In genomic region chr12:122225683-122226365, GRCh38 we compare ENCODE assay signal across 8 cellular contexts. TPM values are rescaled to one million over a fixed set of nuclear protein-coding genes. Genes with fewer than 3 reads are reported as not detected.
DNase-seq lines count a peak whose midpoint lies in the region; ATAC-seq, FAIRE-seq and TF ChIP-seq lines count a peak whose summit lies in the region.

DIABLO (minus strand) TSS chr12:122226052; CDS start chr12:122226014, 38 bp downstream.

- peak within 1 kb of the TSS; percentile 88 for H3K4ac ChIP-seq in IMR-90 (ENCODE audit: low read depth, low read length)

- TF ChIP-seq CTCF in IMR-90 (conservative IDR thresholded peaks at IDR 0.05; ENCODE audit: low read depth, low read length) (no peak), endothelial cell of umbilical vein (IDR thresholded peaks at IDR 0.05; ENCODE audit: extremely low read depth in 1 of 2, insufficient read depth in 1 of 2, low read depth in 1 of 2, low read length in 2 of 2) (no peak)

- H3K27me3 ChIP-seq in IMR-90 (ENCODE audit: control insufficient read depth, insufficient read depth, low read length) (no peaks in the 10 kb centered on the region), endothelial cell of umbilical vein (ENCODE audit: control insufficient read depth in 2 of 2, insufficient read depth in 2 of 2, low read length in 2 of 2) (no peaks in the 10 kb centered on the region)

- no TSS peak for BruUV-seq in IMR-90 (replicated peaks; lab: Mats Ljungman, UMichigan)
- no TSS peak for BruUV-seq in endothelial cell of umbilical vein (replicated peaks; lab: Mats Ljungman, UMichigan)

- peak within 1 kb of the TSS; percentile 82; the same call in 1 of the 2 replicates for H3K23ac ChIP-seq in IMR-90 (ENCODE audit: low read depth, low read length)

- 2% methylated on average over 28 of the region's 74 CpGs; no CpG with 5 or more reads in 1 of the 2 experiments for WGBS in IMR-90 (ENCODE audit: extremely low coverage in 2 of 2, insufficient read length in 1 of 2), 2 experiments

- CTCF ChIA-PET in IMR-90 (lab: Yijun Ruan, JAX) (interaction anchor here (0.6 kb wide), 2 partner anchors 16 to 79 kb away, joined by 4 read pairs; no protein-coding TSS in a partner anchor), endothelial cell of umbilical vein (lab: Charles Lee) (interaction anchor here (0.7 kb wide), 2 partner anchors 38 to 136 kb away, joined by 3 read pairs; no protein-coding TSS in a partner anchor)

- H3K36me3 ChIP-seq in IMR-90 (ENCODE audit: control insufficient read depth, insufficient read depth, low read length) = peaks cover 20% of the 10 kb centered on the region
- H3K36me3 ChIP-seq in endothelial cell of umbilical vein (ENCODE audit: control insufficient read depth in 2 of 2, extremely low read depth in 1 of 2, insufficient read depth in 2 of 2, low read length in 2 of 2) = peaks cover 6 to 14% of the 10 kb centered on the region in 2 experiments

- peak within 1 kb of the TSS; percentile 70 for H3K56ac ChIP-seq in IMR-90 (ENCODE audit: extremely low read depth, insufficient read depth, low read length)

- peaks cover 11% of the 10 kb centered on the region for H4K20me1 ChIP-seq in IMR-90 (ENCODE audit: insufficient read depth, low read length)
- no peaks in the 10 kb centered on the region for H4K20me1 ChIP-seq in endothelial cell of umbilical vein (replicated peaks; ENCODE audit: control insufficient read depth, extremely low read depth, insufficient read depth, low read length)

- peaks cover 23 to 31% of the 10 kb centered on the region in 2 experiments for H3K79me1 ChIP-seq in IMR-90 (ENCODE audit: low read depth in 1 of 2, low read length in 2 of 2)

- TF ChIP-seq POLR2A in IMR-90 (IDR thresholded peaks at IDR 0.05; ENCODE audit: low read depth, low read length) (peak; percentile 96), endothelial cell of umbilical vein (IDR thresholded peaks at IDR 0.05; ENCODE audit: low read depth, low read length) (peak; percentile 85)

- H3K18ac ChIP-seq in IMR-90 (ENCODE audit: low read depth, low read length) = peak within 1 kb of the TSS; percentile 54; the same call in 1 of the 2 replicates

- ATAC-seq in GM21528 (IDR thresholded peaks at IDR 0.05; ENCODE audit: low FRiP score, unreplicated experiment) (peak; percentile 91), IMR-90 (ENCODE audit: low read depth) (peak; percentile 98)

- H3K4me1 ChIP-seq in IMR-90 (ENCODE audit: control insufficient read depth, insufficient read depth, low read length) = peaks cover 10% of the 10 kb centered on the region
- peaks cover 10% of the 10 kb centered on the region for H3K4me1 ChIP-seq in endothelial cell of umbilical vein (ENCODE audit: control insufficient read depth, extremely low read depth, insufficient read depth, low read length)

- TF ChIP-seq RAD21 in IMR-90 (IDR thresholded peaks at IDR 0.05; ENCODE audit: low read length) = no peak

- POLR2A ChIA-PET in IMR-90 (lab: Charles Lee; ENCODE audit: unreplicated experiment) (no interaction called here), endothelial cell of umbilical vein (lab: Charles Lee) (interaction anchor here (0.6 kb wide), 1 partner anchor 424 kb away, joined by 4 read pairs; no protein-coding TSS in a partner anchor)

- peak within 1 kb of the TSS; percentile 96 for H3K27ac ChIP-seq in IMR-90 (ENCODE audit: insufficient read depth, low read length)
- peak within 1 kb of the TSS; percentile 90 for H3K27ac ChIP-seq in endothelial cell of umbilical vein (ENCODE audit: insufficient read depth, low read depth, low read length)

- H3K14ac ChIP-seq in IMR-90 (replicated peaks; ENCODE audit: low read depth, low read length) = peak within 1 kb of the TSS; percentile 76; the same call in 1 of the 2 replicates

- peak within 1 kb of the TSS; percentile 83 for H2AK5ac ChIP-seq in IMR-90 (ENCODE audit: low read depth, low read length)

- H2BK20ac ChIP-seq in IMR-90 (ENCODE audit: low read depth, low read length) = no peak within 1 kb of the TSS

- peak; percentile 99 for DNase-seq in DMS 273 (lab: John Stamatoyannopoulos, UW; ENCODE audit: unreplicated experiment)
- DNase-seq in IMR-90 = peak; percentile 99
- DNase-seq in OCI-M1 (lab: John Stamatoyannopoulos, UW) = peak; percentile 100
- DNase-seq in activated T-cell treated with anti-CD3 and anti-CD28 coated beads for 24 hours (ENCODE audit: low read depth) = peak; percentile 100
- peak; percentile 100 for DNase-seq in endothelial cell of umbilical vein (ENCODE audit: low read depth, low spot score)
- DNase-seq in middle frontal gyrus (ENCODE audit: extremely low spot score, low spot score) = peak; percentile 100
- DNase-seq in stimulated activated CD8-positive, alpha-beta memory T cell treated with anti-CD3 and anti-CD28 coated beads, Interleukin-2, amount 100 ng/mL, for 48 hours (ENCODE audit: low read depth in 2 of 2) = peak; percentile 99 to 100

- peaks cover 34% of the 10 kb centered on the region for H3K79me2 ChIP-seq in endothelial cell of umbilical vein (ENCODE audit: control insufficient read depth, insufficient read depth, low read length)

- peak within 1 kb of the TSS; percentile 82 for H3K4me3 ChIP-seq in IMR-90 (ENCODE audit: insufficient read depth, low read depth, low read length)
- peak within 1 kb of the TSS; percentile 71 to 100 (median 80) for H3K4me3 ChIP-seq in endothelial cell of umbilical vein (replicated peaks in 1 of 3; ENCODE audit: insufficient read depth in 1 of 3, low read depth in 1 of 3, low read length in 3 of 3)

- H2AK9ac ChIP-seq in IMR-90 (replicated peaks; ENCODE audit: low read depth, low read length, poor library complexity) = peak within 1 kb of the TSS; percentile 84

- peak; percentile 99 for FAIRE-seq in endothelial cell of umbilical vein (lab: Jason Lieb, UNC)

- no peak within 1 kb of the TSS; the same call in 1 of the 2 replicates for H2BK120ac ChIP-seq in IMR-90 (ENCODE audit: low read depth, low read length)

- H2AFZ ChIP-seq in IMR-90 (replicated peaks; ENCODE audit: low read length, poor library complexity) (peak within 1 kb of the TSS; percentile 91), endothelial cell of umbilical vein (ENCODE audit: low read depth, low read length) (peak within 1 kb of the TSS; percentile 95)

- H4K5ac ChIP-seq in IMR-90 (ENCODE audit: low read depth, low read length) = peak within 1 kb of the TSS; percentile 85

- H2BK15ac ChIP-seq in IMR-90 (ENCODE audit: low read depth, low read length) = no peak within 1 kb of the TSS

- peak within 1 kb of the TSS; percentile 81 for H4K91ac ChIP-seq in IMR-90 (ENCODE audit: insufficient read depth, low read depth, low read length)

- peak within 1 kb of the TSS; percentile 72 to 97 for H4K8ac ChIP-seq in IMR-90 (ENCODE audit: low read depth in 2 of 2, low read length in 2 of 2)

- H3K9ac ChIP-seq in IMR-90 (ENCODE audit: low read depth, low read length) (peak within 1 kb of the TSS; percentile 92), endothelial cell of umbilical vein (replicated peaks; ENCODE audit: extremely low read depth, insufficient read depth, low read length) (peak within 1 kb of the TSS; percentile 93)

- intact Hi-C loops in IMR-90 (cut with micrococcal nuclease) (loop anchor here (1.0 kb wide), 1 partner anchor 95 kb away; no protein-coding TSS in a partner anchor), endothelial cell of umbilical vein (cut with micrococcal nuclease) (loop anchor here (1.0 to 5.0 kb wide), 2 partner anchors 40 to 526 kb away; partner anchors contain the start of genes DENR and VPS33A)

- peaks cover 11% of the 10 kb centered on the region; the same call in 1 of the 2 replicates for H3K9me1 ChIP-seq in IMR-90 (ENCODE audit: insufficient read depth, low read length)
- no peaks in the 10 kb centered on the region for H3K9me1 ChIP-seq in endothelial cell of umbilical vein (replicated peaks; ENCODE audit: control insufficient read depth, extremely low read depth, insufficient read depth, low read length)

- H3K9me3 ChIP-seq in IMR-90 (ENCODE audit: control insufficient read depth, insufficient read depth, low read length) (no peaks in the 10 kb centered on the region), endothelial cell of umbilical vein (replicated peaks; ENCODE audit: control insufficient read depth, insufficient read depth, low read length) (no peaks in the 10 kb centered on the region)

- H2BK5ac ChIP-seq in IMR-90 (ENCODE audit: low read depth, low read length, poor library complexity, severe bottlenecking) = peak within 1 kb of the TSS; percentile 90

- dilution Hi-C loops in IMR-90 (cut with HindIII; ENCODE audit: low sequenced_read_pairs, unreplicated experiment) = no loop called here
- dilution Hi-C loops in endothelial cell of umbilical vein (cut with MboI; ENCODE audit: extremely low pct_ligation_motif_present, low sequenced_read_pairs) = no loop called here

- in situ Hi-C loops in IMR-90 (cut with MboI; ENCODE audit: low sequenced_read_pairs) = no loop called here

- H3K4me2 ChIP-seq in IMR-90 (ENCODE audit: low read depth, low read length) (peak within 1 kb of the TSS; percentile 79), endothelial cell of umbilical vein (ENCODE audit: insufficient read depth, low read length) (peak within 1 kb of the TSS; percentile 68)

TF ChIP-seq in IMR-90, 13 proteins besides CTCF, POLR2A, EP300 and RAD21 (continues in another document):
- TF ChIP-seq BHLHE40 (IDR thresholded peaks at IDR 0.05; ENCODE audit: low read depth, low read length) (0 out of 2 replicates have a peak, but pooled peaks have one; percentile 9), RFX5 (IDR thresholded peaks at IDR 0.05; ENCODE audit: low read depth, low read length) (no peak)

TF ChIP-seq in endothelial cell of umbilical vein, 7 proteins besides CTCF, POLR2A, EP300 and RAD21:
- TF ChIP-seq POLR2AphosphoS5 (IDR thresholded peaks at IDR 0.05; ENCODE audit: insufficient read depth, low read depth, low read length) = peak; percentile 88
- TF ChIP-seq MAX (IDR thresholded peaks at IDR 0.05; ENCODE audit: insufficient read depth, insufficient read length) = no peak

RNA-seq across cellular contexts. Expression of gene DIABLO, which starts in this region (rescaled TPM):
- 102 and 104 TPM in 2 replicates for total RNA-seq in IMR-90 (2012; rRNA removed)
- polyA plus RNA-seq in IMR-90 (2012; rRNA removed) = 67.0 and 69.7 TPM in 2 replicates
- 54.3 and 66.2 TPM in 2 replicates for polyA plus RNA-seq in IMR-90 (2012; cell fraction: cytosol; rRNA removed)
- 43.2 and 64.8 TPM in 2 replicates for polyA plus RNA-seq in IMR-90 (2012; cell fraction: nucleus; rRNA removed; ENCODE audit: low replicate concordance)
- 48.4 and 49.9 TPM in 2 replicates for total RNA-seq in endothelial cell of umbilical vein
- polyA plus RNA-seq in endothelial cell of umbilical vein = 52.5 and 55.4 TPM in 2 replicates
- 61.4 and 63.7 TPM in 2 replicates for polyA plus RNA-seq in endothelial cell of umbilical vein (2011; cell fraction: cytosol; rRNA removed)
- 46.9 and 53.6 TPM in 2 replicates for polyA plus RNA-seq in endothelial cell of umbilical vein (2011; cell fraction: nucleus; rRNA removed)
- polyA plus RNA-seq in endothelial cell of umbilical vein (2012) = 61.5 and 66.8 TPM in 2 replicates
- polyA minus RNA-seq in endothelial cell of umbilical vein = 38.9 and 42.3 TPM in 2 replicates
- polyA minus RNA-seq in endothelial cell of umbilical vein (2011; cell fraction: cytosol; rRNA and poly(A)+ RNA removed) = 17.0 TPM
- 29.7 and 35.5 TPM in 2 replicates for polyA minus RNA-seq in endothelial cell of umbilical vein (2011; cell fraction: nucleus; rRNA and poly(A)+ RNA removed)

Comparison
In these comparisons a context has a peak if more than half of its experiments do, and no peak if none do; other contexts are left out.
1. Peak in every context shown above with its lines: DNase-seq, ATAC-seq, H3K4me3 ChIP-seq and H3K27ac ChIP-seq.